26 cellular contexts compared by ENCODE assay signal in genomic region chr16:8453359-8453758, GRCh38.
"Had no signal": no experiment of that assay in that cellular context is flagged by ENCODE, and none has a peak within 500 bp of the region (broad histone marks: within the 10 kb centered on the region; RNA-seq: fewer than 3 reads in every experiment).

No MANE protein-coding gene starts in this region.

- H3K9me3 ChIP-seq: stomach, suprapubic skin, testis, thoracic aorta, thyroid gland, transverse colon, upper lobe of left lung, vagina had no signal

- ATAC-seq: stimulated activated effector memory CD8-positive, alpha-beta T cell treated with anti-CD3 and anti-CD28 coated beads, Interleukin-12 subunit alpha, Interleukin-12 subunit beta, amount 100 ng/mL, for 72 hours; stimulated activated memory B cell treated with anti-CD40 and anti-IgM and Interleukin-4, amounts not matched to agents 10 μg/mL and 1 μg/mL and 100 μg/mL, for 72 hours; stimulated activated naive B cell treated with anti-CD40 and anti-IgM and Interleukin-4, amounts not matched to agents 10 μg/mL and 1 μg/mL and 100 μg/mL, for 72 hours; stimulated activated naive CD8-positive, alpha-beta T cell treated with anti-CD3 and anti-CD28 coated beads, Interleukin-15, amount 100 ng/mL, for 72 hours; stimulated activated naive CD8-positive, alpha-beta T cell treated with anti-CD3 and anti-CD28 coated beads, Interleukin-15, Interleukin-2, amounts not matched to agents 100 U/mL and 50 U/mL, for 24 hours; upper lobe of right lung had no signal

- H3K36me3 ChIP-seq: stomach, suprapubic skin, thoracic aorta, thyroid gland, tibial artery, tibial nerve, transverse colon, upper lobe of left lung, upper lobe of right lung, uterus, vagina had no signal

- DNase-seq: stimulated activated CD4-positive, alpha-beta T cell treated with anti-CD3 and anti-CD28 coated beads, Interleukin-2, amount 100 ng/mL, for 48 hours; stimulated activated CD4-positive, alpha-beta T cell treated with anti-CD3 and anti-CD28 coated beads, Interleukin-4, amount 100 ng/mL, for 1 hour; stimulated activated CD4-positive, alpha-beta T cell treated with anti-CD3 and anti-CD28 coated beads, Interleukin-4, amount 100 ng/mL, for 24 hours; stimulated activated CD4-positive, alpha-beta T cell treated with anti-CD3 and anti-CD28 coated beads, Interleukin-4, amount 100 ng/mL, for 4 hours; stimulated activated CD8-positive, alpha-beta memory T cell treated with anti-CD3 and anti-CD28 coated beads, Interleukin-4, amount 100 ng/mL, for 48 hours; stimulated activated naive B cell treated with anti-CD40 and anti-IgM and Interleukin-4, amounts not matched to agents 10 μg/mL and 1 μg/mL and 100 μg/mL, for 72 hours; stimulated activated naive CD4-positive, alpha-beta T cell; stimulated activated naive CD4-positive, alpha-beta T cell treated with Interleukin-2 at 50 U/mL for 16 hours; stimulated activated naive CD8-positive, alpha-beta T cell treated with anti-CD3 and anti-CD28 coated beads, Interleukin-15, amount 100 ng/mL, for 72 hours; stimulated activated naive CD8-positive, alpha-beta T cell treated with anti-CD3 and anti-CD28 coated beads, Interleukin-15, Interleukin-2, amounts not matched to agents 100 U/mL and 50 U/mL, for 24 hours; stomach; substantia nigra; testis; thyroid gland; tibial artery; transverse colon; trophoblast cell; upper lobe of left lung; upper lobe of right lung; uterus had no signal

- H3K27me3 ChIP-seq: stomach, suprapubic skin, testis, thyroid gland, tibial artery, tibial nerve, transverse colon, upper lobe of left lung, upper lobe of right lung, uterus, vagina had no signal

- H3K27ac ChIP-seq: stomach, suprapubic skin, testis, thoracic aorta, thyroid gland, tibial artery, tibial nerve, transverse colon, upper lobe of left lung, upper lobe of right lung, uterus, vagina had no signal

- H3K4me3 ChIP-seq: stomach, suprapubic skin, testis, thoracic aorta, thyroid gland, tibial artery, tibial nerve, transverse colon, upper lobe of left lung, upper lobe of right lung, uterus, vagina had no signal

- H3K4me1 ChIP-seq: stomach, suprapubic skin, testis, thyroid gland, tibial artery, tibial nerve, transverse colon, upper lobe of left lung, upper lobe of right lung, uterus, vagina had no signal
